1 cellular context compared by ENCODE assay signal in genomic region chr2:65130440-65131175, GRCh38.
A peak's percentile ranks its signal among the peaks of the same experiment; 100 is the strongest.
TF ChIP-seq lines count a peak whose summit lies in the region.

No MANE protein-coding gene starts in this region.

TF ChIP-seq in HepG2, 621 proteins besides CTCF, POLR2A, EP300 and RAD21 (continued from another document and continues in another):
- TF ChIP-seq FUBP1 (CRISPR knock-in tag; IDR thresholded peaks at IDR 0.05; ENCODE audit: borderline replicate concordance) = 0 out of 2 replicates have a peak, but pooled peaks have one; percentile 78
- TF ChIP-seq SALL1 (CRISPR knock-in tag; IDR thresholded peaks at IDR 0.05) = peak; percentile 59
- no peak for TF ChIP-seq SNAPC4 (CRISPR knock-in tag; IDR thresholded peaks at IDR 0.05)
- TF ChIP-seq ZNF281 (CRISPR knock-in tag; IDR thresholded peaks at IDR 0.05; ENCODE audit: borderline replicate concordance) = peak; percentile 73; the same call in 1 of the 2 replicates
- TF ChIP-seq AFF4 (CRISPR knock-in tag; IDR thresholded peaks at IDR 0.05) = no peak
- TF ChIP-seq ZBTB39 (CRISPR knock-in tag; IDR thresholded peaks at IDR 0.05) = 0 out of 2 replicates have a peak, but pooled peaks have one; percentile 37
- no peak for TF ChIP-seq MAZ (IDR thresholded peaks at IDR 0.05; ENCODE audit: borderline replicate concordance, low read depth, low read length)
- TF ChIP-seq MAZ (CRISPR knock-in tag; IDR thresholded peaks at IDR 0.05; ENCODE audit: low read depth) = peak; percentile 85; the same call in 1 of the 2 replicates
- TF ChIP-seq YEATS4 (CRISPR knock-in tag; IDR thresholded peaks at IDR 0.05; ENCODE audit: borderline replicate concordance) = no peak; the same call in 1 of the 2 replicates
- peak; percentile 7; the same call in 1 of the 2 replicates for TF ChIP-seq ZNF687 (CRISPR knock-in tag; IDR thresholded peaks at IDR 0.05)
- no peak for TF ChIP-seq RFX5 (IDR thresholded peaks at IDR 0.05; ENCODE audit: low read depth, low read length)
- 0 out of 2 replicates have a peak, but pooled peaks have one; percentile 71 for TF ChIP-seq ZNF512B (CRISPR knock-in tag; IDR thresholded peaks at IDR 0.05; ENCODE audit: borderline replicate concordance)
- TF ChIP-seq LBX2 (CRISPR knock-in tag; IDR thresholded peaks at IDR 0.05; ENCODE audit: borderline replicate concordance) = no peak
- no peak for TF ChIP-seq MEIS1 (CRISPR knock-in tag; IDR thresholded peaks at IDR 0.05; ENCODE audit: borderline replicate concordance)
- TF ChIP-seq ZNF501 (CRISPR knock-in tag; IDR thresholded peaks at IDR 0.05) = no peak; the same call in 1 of the 2 replicates
- TF ChIP-seq FOSL2 (CRISPR knock-in tag; IDR thresholded peaks at IDR 0.05) = 0 out of 2 replicates have a peak, but pooled peaks have one; percentile 79
- 0 out of 2 replicates have a peak, but pooled peaks have one; percentile 53 for TF ChIP-seq U2AF2 (IDR thresholded peaks at IDR 0.05; ENCODE audit: low read depth, low read length)
- no peak for TF ChIP-seq ERF (CRISPR knock-in tag; IDR thresholded peaks at IDR 0.05)
- no peak; the same call in none of the 2 replicates for TF ChIP-seq ZBTB21 (CRISPR knock-in tag; IDR thresholded peaks at IDR 0.05)
- TF ChIP-seq CBFB (CRISPR knock-in tag; IDR thresholded peaks at IDR 0.05) = no peak; the same call in 1 of the 2 replicates
- no peak for TF ChIP-seq ARNTL (CRISPR knock-in tag; IDR thresholded peaks at IDR 0.05)
- no peak; the same call in 1 of the 2 replicates for TF ChIP-seq STAT5B (CRISPR knock-in tag; IDR thresholded peaks at IDR 0.05)
- no peak; the same call in 1 of the 2 replicates for TF ChIP-seq SP5 (CRISPR knock-in tag; IDR thresholded peaks at IDR 0.05; ENCODE audit: borderline replicate concordance, low read depth)
- peak; percentile 83; the same call in 1 of the 2 replicates for TF ChIP-seq JUN (CRISPR knock-in tag; IDR thresholded peaks at IDR 0.05)
- TF ChIP-seq GZF1 (CRISPR knock-in tag; IDR thresholded peaks at IDR 0.05) = 0 out of 2 replicates have a peak, but pooled peaks have one; percentile 67
- TF ChIP-seq NAIF1 (CRISPR knock-in tag; IDR thresholded peaks at IDR 0.05; ENCODE audit: borderline replicate concordance) = no peak
- TF ChIP-seq DDIT3 (CRISPR knock-in tag; IDR thresholded peaks at IDR 0.05) = no peak
- no peak for TF ChIP-seq PAF1 (CRISPR knock-in tag; IDR thresholded peaks at IDR 0.05)
- TF ChIP-seq PLRG1 (conservative IDR thresholded peaks at IDR 0.05) = no peak
- TF ChIP-seq ZNF253 (CRISPR knock-in tag; IDR thresholded peaks at IDR 0.05; ENCODE audit: borderline replicate concordance) = no peak
